In the genomic region with DNA sequence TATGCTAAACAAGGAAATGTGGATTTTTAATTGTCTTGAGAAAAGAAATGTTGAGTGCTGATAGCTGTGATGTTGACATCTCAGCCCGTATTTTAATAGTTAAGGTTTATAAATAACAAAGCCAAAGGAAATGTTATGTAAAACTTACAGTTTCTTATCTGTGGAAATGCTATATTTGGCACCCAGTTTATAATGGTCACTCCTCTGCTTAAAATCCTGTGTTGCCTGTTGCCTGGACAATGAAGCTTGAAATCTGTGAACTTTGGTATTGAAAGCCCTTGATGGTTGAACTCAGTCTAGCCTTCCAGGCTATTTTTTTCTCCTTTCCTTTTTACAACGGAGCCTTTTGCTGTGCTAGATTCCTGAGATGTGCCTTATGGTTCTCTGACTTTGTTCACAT, we compare ENCODE assay signal across 15 cellular contexts. TPM values are rescaled to one million over a fixed set of nuclear protein-coding genes. Genes with fewer than 3 reads are reported as not detected.
A peak's percentile ranks its signal among the peaks of the same experiment; 100 is the strongest.
DNase-seq lines count a peak whose midpoint lies in the region; ATAC-seq, FAIRE-seq and TF ChIP-seq lines count a peak whose summit lies in the region.
"Had no signal": no experiment of that assay in that cellular context is flagged by ENCODE, and none has a peak within 500 bp of the region (broad histone marks: within the 10 kb centered on the region; RNA-seq: fewer than 3 reads in every experiment).

No MANE protein-coding gene starts in this region.

- dilution Hi-C loops in keratinocyte (cut with MboI; ENCODE audit: extremely low pct_ligation_motif_present, low sequenced_read_pairs): no loop called here

- no peak overlapping the region for H2AFZ ChIP-seq in keratinocyte (ENCODE audit: control insufficient read depth, low read length)
- H2AFZ ChIP-seq: GM23248 had no signal

- H3K9me3 ChIP-seq in keratinocyte (ENCODE audit: control insufficient read depth, low read depth, low read length): no peaks in the 10 kb centered on the region

- TF ChIP-seq POLR2A in H54 (IDR thresholded peaks at IDR 0.05; ENCODE audit: low read depth, low read length): no peak

- ATAC-seq in sciatic nerve (peak; percentile 82), GM19463 (IDR thresholded peaks at IDR 0.05; ENCODE audit: unreplicated experiment) (no peak)
- ATAC-seq: stimulated activated naive B cell treated with anti-CD40 and anti-IgM and Interleukin-4, amounts not matched to agents 10 μg/mL and 1 μg/mL and 100 μg/mL, for 72 hours had no signal

- peaks cover 78% of the 10 kb centered on the region for H3K79me2 ChIP-seq in keratinocyte (ENCODE audit: control insufficient read depth, insufficient read depth, low read length)

- no peak overlapping the region for H3K4me2 ChIP-seq in keratinocyte (ENCODE audit: control insufficient read depth, extremely low read depth, insufficient read depth, low read depth, low read length)

- peaks cover 2% of the 10 kb centered on the region for H4K20me1 ChIP-seq in keratinocyte (ENCODE audit: control insufficient read depth, extremely low read depth, insufficient read depth, low read length)

- no peaks in the 10 kb centered on the region for H3K27me3 Mint-ChIP-seq in activated T-helper 2 cell treated with anti-CD3 and anti-CD28 coated beads, Interferon-gamma antibody, Interleukin-2, Interleukin-4, amounts not matched to agents 10 μg/mL and 5 μg/mL and 100 μg/mL, durations not matched to agents 14 hours and 24 hours and 36 hours (ENCODE audit: low read depth)
- H3K27me3 Mint-ChIP-seq: naive B cell; stimulated activated naive B cell treated with anti-CD40 and anti-IgM and Interleukin-4, amounts not matched to agents 10 μg/mL and 1 μg/mL and 100 μg/mL, for 72 hours had no signal

- H3K4me1 ChIP-seq in keratinocyte (ENCODE audit: control insufficient read depth, extremely low read depth, insufficient read depth, low read length): peaks cover 14% of the 10 kb centered on the region

- H3K9me1 ChIP-seq in keratinocyte (ENCODE audit: control insufficient read depth, extremely low read depth, insufficient read depth, low read length): peaks cover 2% of the 10 kb centered on the region

- H3K4me3 Mint-ChIP-seq in activated T-helper 2 cell treated with anti-CD3 and anti-CD28 coated beads, Interferon-gamma antibody, Interleukin-2, Interleukin-4, amounts not matched to agents 10 μg/mL and 5 μg/mL and 100 μg/mL, durations not matched to agents 14 hours and 24 hours and 36 hours (ENCODE audit: low read depth): no peak overlapping the region
- H3K4me3 Mint-ChIP-seq: naive B cell; stimulated activated naive B cell treated with anti-CD40 and anti-IgM and Interleukin-4, amounts not matched to agents 10 μg/mL and 1 μg/mL and 100 μg/mL, for 72 hours had no signal

- no peak overlapping the region for H3K4me3 ChIP-seq in coronary artery
- no peak overlapping the region for H3K4me3 ChIP-seq in keratinocyte (ENCODE audit: control insufficient read depth in 2 of 3, extremely low read depth in 1 of 3, insufficient read depth in 2 of 3, low read depth in 1 of 3, low read length in 3 of 3)
- H3K4me3 ChIP-seq: GM23248 had no signal

- no peaks in the 10 kb centered on the region for H3K9me3 Mint-ChIP-seq in activated T-helper 2 cell treated with anti-CD3 and anti-CD28 coated beads, Interferon-gamma antibody, Interleukin-2, Interleukin-4, amounts not matched to agents 10 μg/mL and 5 μg/mL and 100 μg/mL, durations not matched to agents 14 hours and 24 hours and 36 hours
- H3K9me3 Mint-ChIP-seq: naive B cell; stimulated activated naive B cell treated with anti-CD40 and anti-IgM and Interleukin-4, amounts not matched to agents 10 μg/mL and 1 μg/mL and 100 μg/mL, for 72 hours had no signal

- no peak overlapping the region for H3K9ac ChIP-seq in keratinocyte (ENCODE audit: control insufficient read depth, extremely low read depth, insufficient read depth, low read length)
- H3K9ac ChIP-seq: GM23248 had no signal

- DNase-seq in H54 (ENCODE audit: insufficient read length, low spot score) (no peak), coronary artery (ENCODE audit: low spot score) (no peak), keratinocyte (ENCODE audit: low read depth, low spot score) (no peak), sciatic nerve (ENCODE audit: low spot score) (no peak), NCI-H226 (no peak), COR-L47 (lab: John Stamatoyannopoulos, UW) (no peak)
- no peak for DNase-seq in activated T-helper 2 cell treated with anti-CD3 and anti-CD28 coated beads, Interferon-gamma antibody, Interleukin-2, Interleukin-4, amounts not matched to agents 10 μg/mL and 5 μg/mL and 100 μg/mL, durations not matched to agents 14 hours and 24 hours and 36 hours (ENCODE audit: low spot score)
- DNase-seq: C1 segment of cervical spinal cord; cerebellar nuclear complex; glutamatergic neuron; GM23248; naive B cell; NCI-H446; stimulated activated naive B cell treated with anti-CD40 and anti-IgM and Interleukin-4, amounts not matched to agents 10 μg/mL and 1 μg/mL and 100 μg/mL, for 72 hours had no signal

- H3K27me3 ChIP-seq in keratinocyte (ENCODE audit: control insufficient read depth, extremely low read depth, insufficient read depth, low read length): no peaks in the 10 kb centered on the region

- H3K36me3 ChIP-seq in keratinocyte (ENCODE audit: control insufficient read depth in 2 of 2, extremely low read depth in 1 of 2, insufficient read depth in 2 of 2, low read length in 2 of 2): no peaks in the 10 kb centered on the region

- peaks cover 2% of the 10 kb centered on the region for H3K4me1 Mint-ChIP-seq in activated T-helper 2 cell treated with anti-CD3 and anti-CD28 coated beads, Interferon-gamma antibody, Interleukin-2, Interleukin-4, amounts not matched to agents 10 μg/mL and 5 μg/mL and 100 μg/mL, durations not matched to agents 14 hours and 24 hours and 36 hours (ENCODE audit: low read depth)

- TF ChIP-seq CTCF in coronary artery (IDR thresholded peaks at IDR 0.05): no peak
- no peak for TF ChIP-seq CTCF in keratinocyte (optimal IDR thresholded peaks at IDR 0.05 in 1 of 3, IDR thresholded peaks at IDR 0.05 in 1 of 3, conservative IDR thresholded peaks at IDR 0.05 in 1 of 3; ENCODE audit: extremely low read depth in 1 of 3, insufficient read depth in 2 of 3, low read length in 3 of 3)

- no peaks in the 10 kb centered on the region for H3K36me3 Mint-ChIP-seq in activated T-helper 2 cell treated with anti-CD3 and anti-CD28 coated beads, Interferon-gamma antibody, Interleukin-2, Interleukin-4, amounts not matched to agents 10 μg/mL and 5 μg/mL and 100 μg/mL, durations not matched to agents 14 hours and 24 hours and 36 hours (ENCODE audit: low read depth)

- intact Hi-C loops in sciatic nerve (cut with DNase I): no loop called here
- intact Hi-C loops in activated T-helper 2 cell treated with anti-CD3 and anti-CD28 coated beads, Interferon-gamma antibody, Interleukin-2, Interleukin-4, amounts not matched to agents 10 μg/mL and 5 μg/mL and 100 μg/mL, durations not matched to agents 14 hours and 24 hours and 36 hours (cut with micrococcal nuclease): no loop called here

- no peak overlapping the region for H3K27ac Mint-ChIP-seq in activated T-helper 2 cell treated with anti-CD3 and anti-CD28 coated beads, Interferon-gamma antibody, Interleukin-2, Interleukin-4, amounts not matched to agents 10 μg/mL and 5 μg/mL and 100 μg/mL, durations not matched to agents 14 hours and 24 hours and 36 hours
- H3K27ac Mint-ChIP-seq: stimulated activated naive B cell treated with anti-CD40 and anti-IgM and Interleukin-4, amounts not matched to agents 10 μg/mL and 1 μg/mL and 100 μg/mL, for 72 hours had no signal

- H3K27ac ChIP-seq in coronary artery (peak overlapping the region; percentile 37 to 64), keratinocyte (ENCODE audit: control insufficient read depth, insufficient read depth, low read length) (no peak overlapping the region)
- H3K27ac ChIP-seq: GM23248 had no signal

- peak; percentile 68 for FAIRE-seq in H54 (lab: Jason Lieb, UNC)
- FAIRE-seq in keratinocyte (lab: Jason Lieb, UNC): peak; percentile 55

RNA-seq across cellular contexts. Expression of gene MCU, which starts 46.5 kb away (rescaled TPM):
- 50.0 to 104 TPM (median 103 TPM) in 3 replicates for polyA plus RNA-seq in keratinocyte
- 12.0 TPM for polyA plus RNA-seq in keratinocyte (2011; ENCODE audit: low read depth)
- 56.9 and 99.0 TPM in 2 replicates for polyA plus RNA-seq in keratinocyte (2011; cell fraction: cytosol; rRNA removed)
- 53.4 and 58.0 TPM in 2 replicates for polyA plus RNA-seq in keratinocyte (2011; cell fraction: nucleus; rRNA removed)
- polyA plus RNA-seq in keratinocyte (2012; ENCODE audit: low replicate concordance): 24.0 and 27.4 TPM in 2 replicates
- 48.6 to 109 TPM (median 101 TPM) in 3 replicates for polyA minus RNA-seq in keratinocyte
- polyA minus RNA-seq in keratinocyte (2011; cell fraction: cytosol; rRNA and poly(A)+ RNA removed): 50.6 TPM
- 25.0 and 47.2 TPM in 2 replicates for polyA minus RNA-seq in keratinocyte (2011; cell fraction: nucleus; rRNA and poly(A)+ RNA removed)
- total RNA-seq in sciatic nerve: 25.5 TPM
- 11.6 and 13.2 TPM in 2 replicates for total RNA-seq in activated T-helper 2 cell treated with anti-CD3 and anti-CD28 coated beads, Interferon-gamma antibody, Interleukin-2, Interleukin-4, amounts not matched to agents 10 μg/mL and 5 μg/mL and 100 μg/mL, durations not matched to agents 14 hours and 24 hours and 36 hours
